15 cellular contexts compared by ENCODE assay signal in genomic region chr6:80446454-80447045, GRCh38.
DNase-seq lines count a peak whose midpoint lies in the region; ATAC-seq and TF ChIP-seq lines count a peak whose summit lies in the region.
"Had no signal": no experiment of that assay in that cellular context is flagged by ENCODE, and none has a peak within 500 bp of the region (broad histone marks: within the 10 kb centered on the region; RNA-seq: fewer than 3 reads in every experiment).

No MANE protein-coding gene starts in this region.

- intact Hi-C loops in IMR-90 (cut with micrococcal nuclease), result no loop called here
- intact Hi-C loops in naive thymus-derived CD4-positive, alpha-beta T cell (cut with micrococcal nuclease), result no loop called here

- dilution Hi-C loops in IMR-90 (cut with HindIII; ENCODE audit: low sequenced_read_pairs, unreplicated experiment), result no loop called here

- no peak overlapping the region for H4K91ac ChIP-seq in IMR-90 (ENCODE audit: insufficient read depth, low read depth, low read length)

- H2AK9ac ChIP-seq in IMR-90 (replicated peaks; ENCODE audit: low read depth, low read length, poor library complexity), result no peak overlapping the region

- H3K23ac ChIP-seq in IMR-90 (ENCODE audit: low read depth, low read length), result no peak overlapping the region

- DNase-seq in EH (ENCODE audit: low read depth) (peak; percentile 75), IMR-90 (no peak), SJSA1 (ENCODE audit: low read depth in 1 of 2, low spot score in 2 of 2) (peak in 1 of 2 experiments; percentile 58), glomerular visceral epithelial cell (ENCODE audit: extremely low spot score) (peak; percentile 21), NCI-H526 treated with DMSO at 0.1 percent for 48 hours (lab: John Stamatoyannopoulos, UW) (no peak)
- no peak for DNase-seq in naive thymus-derived CD4-positive, alpha-beta T cell
- no peak for DNase-seq in activated CD8-positive, alpha-beta memory T cell treated with anti-CD3 and anti-CD28 coated beads, Interleukin-2, amount 50 U/mL, for 4 hours
- DNase-seq: AML-193; CD4-positive, alpha-beta T cell; DMS79 treated with DMSO at 0.1 percent for 48 hours; GOT3; H7 had no signal

- no peaks in the 10 kb centered on the region for H3K4me1 Mint-ChIP-seq in naive thymus-derived CD4-positive, alpha-beta T cell

- no peak overlapping the region for H2AFZ ChIP-seq in IMR-90 (replicated peaks; ENCODE audit: low read length, poor library complexity)

- ATAC-seq in IMR-90 (ENCODE audit: low read depth) (no peak), GM21423 (IDR thresholded peaks at IDR 0.05; ENCODE audit: unreplicated experiment) (no peak)
- ATAC-seq in naive thymus-derived CD4-positive, alpha-beta T cell, result no peak
- ATAC-seq: HCT116 had no signal

- TF ChIP-seq POLR2A in IMR-90 (IDR thresholded peaks at IDR 0.05; ENCODE audit: low read depth, low read length), result no peak

- H2BK20ac ChIP-seq in IMR-90 (ENCODE audit: low read depth, low read length), result peak overlapping the region; percentile 4; the same call in 1 of the 2 replicates

- H3K4me3 Mint-ChIP-seq in naive thymus-derived CD4-positive, alpha-beta T cell, result no peak overlapping the region
- H3K4me3 Mint-ChIP-seq: CD4-positive, alpha-beta T cell had no signal

- H3K4me3 ChIP-seq in IMR-90 (ENCODE audit: insufficient read depth, low read depth, low read length) (no peak overlapping the region), SJSA1 (no peak overlapping the region)
- H3K4me3 ChIP-seq in naive thymus-derived CD4-positive, alpha-beta T cell (ENCODE audit: low read length), result no peak overlapping the region

- no peak for TF ChIP-seq CTCF in IMR-90 (conservative IDR thresholded peaks at IDR 0.05; ENCODE audit: low read depth, low read length)

- no CpG with 5 or more reads among the region's 5 CpGs for WGBS in IMR-90 (ENCODE audit: extremely low coverage in 2 of 2, insufficient read length in 1 of 2), 2 experiments

- no peak for TF ChIP-seq RAD21 in IMR-90 (IDR thresholded peaks at IDR 0.05; ENCODE audit: low read length)

- H3K9me3 Mint-ChIP-seq in naive thymus-derived CD4-positive, alpha-beta T cell, result peaks cover 0 to 2% (median 0%) of the 10 kb centered on the region in 11 donors

- CTCF ChIA-PET in IMR-90 (lab: Yijun Ruan, JAX), result no interaction called here
- CTCF ChIA-PET in naive thymus-derived CD4-positive, alpha-beta T cell (lab: Charles Lee), result no interaction called here

- H3K9me1 ChIP-seq in IMR-90 (ENCODE audit: insufficient read depth, low read length), result peaks cover 3% of the 10 kb centered on the region; the same call in 1 of the 2 replicates

- no peaks in the 10 kb centered on the region for H3K27me3 Mint-ChIP-seq in naive thymus-derived CD4-positive, alpha-beta T cell
- H3K27me3 Mint-ChIP-seq: CD4-positive, alpha-beta T cell had no signal

- no peaks in the 10 kb centered on the region for H3K36me3 ChIP-seq in IMR-90 (ENCODE audit: control insufficient read depth, insufficient read depth, low read length)
- no peaks in the 10 kb centered on the region for H3K36me3 ChIP-seq in SJSA1
- H3K36me3 ChIP-seq in naive thymus-derived CD4-positive, alpha-beta T cell (ENCODE audit: control insufficient read depth in 2 of 3, insufficient read depth in 3 of 3, low read length in 3 of 3), result no peaks in the 10 kb centered on the region

- no peaks in the 10 kb centered on the region for H3K27me3 ChIP-seq in IMR-90 (ENCODE audit: control insufficient read depth, insufficient read depth, low read length)
- H3K27me3 ChIP-seq in SJSA1 (replicated peaks), result 0 out of 2 replicates have a peak, but pooled peaks cover 4% of the 10 kb centered on the region
- no peaks in the 10 kb centered on the region for H3K27me3 ChIP-seq in naive thymus-derived CD4-positive, alpha-beta T cell (ENCODE audit: control insufficient read depth in 2 of 2, insufficient read depth in 2 of 2, low read length in 2 of 2)

- H3K9me3 ChIP-seq in IMR-90 (ENCODE audit: control insufficient read depth, insufficient read depth, low read length), result peaks cover 6% of the 10 kb centered on the region
- H3K9me3 ChIP-seq in SJSA1 (replicated peaks), result peaks cover 3% of the 10 kb centered on the region; the same call in 1 of the 2 replicates
- H3K9me3 ChIP-seq in naive thymus-derived CD4-positive, alpha-beta T cell (ENCODE audit: control insufficient read depth in 2 of 3, low read length in 3 of 3), result no peaks in the 10 kb centered on the region

- H3K4me1 ChIP-seq in IMR-90 (ENCODE audit: control insufficient read depth, insufficient read depth, low read length) (no peaks in the 10 kb centered on the region), SJSA1 (replicated peaks) (peaks cover 11% of the 10 kb centered on the region)
- no peaks in the 10 kb centered on the region for H3K4me1 ChIP-seq in naive thymus-derived CD4-positive, alpha-beta T cell (ENCODE audit: control insufficient read depth in 2 of 2, insufficient read depth in 2 of 2, low read length in 2 of 2)

- no peak overlapping the region for H3K4me2 ChIP-seq in IMR-90 (ENCODE audit: low read depth, low read length)

- H4K8ac ChIP-seq in IMR-90 (ENCODE audit: low read depth in 2 of 2, low read length in 2 of 2), result no peak overlapping the region

- H3K27ac ChIP-seq in IMR-90 (ENCODE audit: insufficient read depth, low read length) (no peak overlapping the region), SJSA1 (peak overlapping the region; percentile 55)
- H3K27ac ChIP-seq in naive thymus-derived CD4-positive, alpha-beta T cell (ENCODE audit: low read depth, low read length), result no peak overlapping the region
- H3K27ac ChIP-seq: C4-2B had no signal

- no peak overlapping the region for H2BK15ac ChIP-seq in IMR-90 (ENCODE audit: low read depth, low read length)

- H3K4ac ChIP-seq in IMR-90 (ENCODE audit: low read depth, low read length), result no peak overlapping the region

- no peak overlapping the region for H3K18ac ChIP-seq in IMR-90 (ENCODE audit: low read depth, low read length)

- H3K14ac ChIP-seq in IMR-90 (replicated peaks; ENCODE audit: low read depth, low read length), result no peak overlapping the region

- no peak overlapping the region for H3K9ac ChIP-seq in IMR-90 (ENCODE audit: low read depth, low read length)

- no peak overlapping the region for H3K56ac ChIP-seq in IMR-90 (ENCODE audit: extremely low read depth, insufficient read depth, low read length)

- in situ Hi-C loops in IMR-90 (cut with MboI; ENCODE audit: low sequenced_read_pairs), result no loop called here

- 0 out of 2 replicates have a peak overlapping the region, but pooled peaks have one; percentile 26 for H2BK120ac ChIP-seq in IMR-90 (ENCODE audit: low read depth, low read length)

- H4K20me1 ChIP-seq in IMR-90 (ENCODE audit: insufficient read depth, low read length), result no peaks in the 10 kb centered on the region

- H3K27ac Mint-ChIP-seq in naive thymus-derived CD4-positive, alpha-beta T cell, result no peak overlapping the region
- H3K27ac Mint-ChIP-seq: CD4-positive, alpha-beta T cell had no signal

- no peak overlapping the region for H2AK5ac ChIP-seq in IMR-90 (ENCODE audit: low read depth, low read length)

- H4K5ac ChIP-seq in IMR-90 (ENCODE audit: low read depth, low read length), result no peak overlapping the region

- no peaks in the 10 kb centered on the region for H3K79me1 ChIP-seq in IMR-90 (ENCODE audit: low read depth in 1 of 2, low read length in 2 of 2)

- no TSS peak for BruUV-seq in IMR-90 (replicated peaks; lab: Mats Ljungman, UMichigan)

- H2BK5ac ChIP-seq in IMR-90 (ENCODE audit: low read depth, low read length, poor library complexity, severe bottlenecking), result no peak overlapping the region

- POLR2A ChIA-PET in IMR-90 (lab: Charles Lee; ENCODE audit: unreplicated experiment), result no interaction called here
- POLR2A ChIA-PET in naive thymus-derived CD4-positive, alpha-beta T cell (lab: Charles Lee), result no interaction called here

- peaks cover 0 to 5% (median 0%) of the 10 kb centered on the region in 5 donors for H3K36me3 Mint-ChIP-seq in naive thymus-derived CD4-positive, alpha-beta T cell

TF ChIP-seq in IMR-90, 13 proteins besides CTCF, POLR2A, EP300 and RAD21:
- TF ChIP-seq RFX5 (IDR thresholded peaks at IDR 0.05; ENCODE audit: low read depth, low read length), result no peak
- no peak for TF ChIP-seq MAFK (IDR thresholded peaks at IDR 0.05; ENCODE audit: low read depth, low read length)
- no peak for TF ChIP-seq FOS (IDR thresholded peaks at IDR 0.05; ENCODE audit: low read depth, low read length)
- no peak for TF ChIP-seq NFE2L2 (IDR thresholded peaks at IDR 0.05; ENCODE audit: low read depth, low read length)
- TF ChIP-seq RCOR1 (IDR thresholded peaks at IDR 0.05; ENCODE audit: insufficient replicate concordance, low read length), result no peak
- TF ChIP-seq CEBPB (IDR thresholded peaks at IDR 0.05; ENCODE audit: low read depth, low read length), result no peak
- no peak for TF ChIP-seq MXI1 (IDR thresholded peaks at IDR 0.05; ENCODE audit: borderline replicate concordance, low read depth, low read length)
- TF ChIP-seq SMC3 (IDR thresholded peaks at IDR 0.05; ENCODE audit: low read depth, low read length), result no peak
- no peak for TF ChIP-seq ELK1 (IDR thresholded peaks at IDR 0.05; ENCODE audit: borderline replicate concordance, low read depth, low read length)
- no peak for TF ChIP-seq BHLHE40 (IDR thresholded peaks at IDR 0.05; ENCODE audit: low read depth, low read length)
- TF ChIP-seq MAZ (IDR thresholded peaks at IDR 0.05; ENCODE audit: borderline replicate concordance, low read depth, low read length), result no peak
- no peak for TF ChIP-seq CHD1 (IDR thresholded peaks at IDR 0.05; ENCODE audit: low read depth, low read length)
- no peak for TF ChIP-seq USF2 (IDR thresholded peaks at IDR 0.05; ENCODE audit: low read depth, low read length)

Comparison
In these comparisons a context has a peak if more than half of its experiments do, and no peak if none do; other contexts are left out.
1. DNase-seq: peak in EH (single experiment) and glomerular visceral epithelial cell (single experiment); none in IMR-90 (single experiment), naive thymus-derived CD4-positive, alpha-beta T cell (0 of 9), activated CD8-positive, alpha-beta memory T cell treated with anti-CD3 and anti-CD28 coated beads, Interleukin-2, amount 50 U/mL, for 4 hours (single experiment) and NCI-H526 treated with DMSO at 0.1 percent for 48 hours (single experiment).